Comparison of ENCODE assay signal across 12 cellular contexts in genomic region chr14:100018054-100018453, GRCh38.
"Had no signal": no experiment of that assay in that cellular context is flagged by ENCODE, and none has a peak within 500 bp of the region (broad histone marks: within the 10 kb centered on the region; RNA-seq: fewer than 3 reads in every experiment).

No MANE protein-coding gene starts in this region.

- H3K27me3 ChIP-seq: uterus had no signal

- H3K27me3 Mint-ChIP-seq: activated naive CD4-positive, alpha-beta T cell treated with anti-CD3 and anti-CD28 coated beads, Interleukin-2, amount 10 ng/mL, durations not matched to agents 7 days and 5 days; activated T-helper 17 cell treated with anti-CD3 and anti-CD28 coated beads, Interleukin-2, amount 50 U/mL, for 72 hours; dendritic cell treated with granulocyte-macrophage colony-stimulating factor and Interleukin-4, amounts not matched to agents 40 ng/mL and 50 ng/mL, for 4 days had no signal

- H3K4me3 ChIP-seq: skin epidermis, uterus had no signal

- H3K4me1 Mint-ChIP-seq: activated naive CD4-positive, alpha-beta T cell treated with anti-CD3 and anti-CD28 coated beads, Interleukin-2, amount 10 ng/mL, durations not matched to agents 7 days and 5 days had no signal

- H3K4me3 Mint-ChIP-seq: activated naive CD4-positive, alpha-beta T cell treated with anti-CD3 and anti-CD28 coated beads, Interleukin-2, amount 10 ng/mL, durations not matched to agents 7 days and 5 days; activated T-helper 17 cell treated with anti-CD3 and anti-CD28 coated beads, Interleukin-2, amount 50 U/mL, for 72 hours; dendritic cell treated with granulocyte-macrophage colony-stimulating factor and Interleukin-4, amounts not matched to agents 40 ng/mL and 50 ng/mL, for 4 days; natural killer cell; T-helper 1 cell treated with Interleukin-12 subunit alpha and Interleukin-12 subunit beta and Interleukin-4 antibody, amounts not matched to agents 30 μg/mL and 1 μg/mL, for 36 hours had no signal

- H3K9me3 ChIP-seq: uterus had no signal

- H3K36me3 Mint-ChIP-seq: activated naive CD4-positive, alpha-beta T cell treated with anti-CD3 and anti-CD28 coated beads, Interleukin-2, amount 10 ng/mL, durations not matched to agents 7 days and 5 days; natural killer cell had no signal

- H3K9me3 Mint-ChIP-seq: activated naive CD4-positive, alpha-beta T cell treated with anti-CD3 and anti-CD28 coated beads, Interleukin-2, amount 10 ng/mL, durations not matched to agents 7 days and 5 days; activated T-helper 17 cell treated with anti-CD3 and anti-CD28 coated beads, Interleukin-2, amount 50 U/mL, for 72 hours; dendritic cell treated with granulocyte-macrophage colony-stimulating factor and Interleukin-4, amounts not matched to agents 40 ng/mL and 50 ng/mL, for 4 days; natural killer cell; T-helper 1 cell treated with Interleukin-12 subunit alpha and Interleukin-12 subunit beta and Interleukin-4 antibody, amounts not matched to agents 30 μg/mL and 1 μg/mL, for 36 hours had no signal

- H3K27ac Mint-ChIP-seq: activated naive CD4-positive, alpha-beta T cell treated with anti-CD3 and anti-CD28 coated beads, Interleukin-2, amount 10 ng/mL, durations not matched to agents 7 days and 5 days; activated T-helper 17 cell treated with anti-CD3 and anti-CD28 coated beads, Interleukin-2, amount 50 U/mL, for 72 hours; dendritic cell treated with granulocyte-macrophage colony-stimulating factor and Interleukin-4, amounts not matched to agents 40 ng/mL and 50 ng/mL, for 4 days; natural killer cell; T-helper 1 cell treated with Interleukin-12 subunit alpha and Interleukin-12 subunit beta and Interleukin-4 antibody, amounts not matched to agents 30 μg/mL and 1 μg/mL, for 36 hours had no signal

- ATAC-seq: activated T-helper 17 cell treated with anti-CD3 and anti-CD28 coated beads, Interleukin-2, amount 50 U/mL, for 72 hours; left cardiac atrium; natural killer cell had no signal

- DNase-seq: activated CD4-positive, alpha-beta T cell treated with anti-CD3 and anti-CD28 coated beads for 48 hours; activated CD8-positive, alpha-beta memory T cell treated with anti-CD3 and anti-CD28 coated beads for 24 hours; activated naive CD4-positive, alpha-beta T cell treated with anti-CD3 and anti-CD28 coated beads, Interleukin-2, amount 10 ng/mL, durations not matched to agents 7 days and 5 days; central memory CD4-positive, alpha-beta T cell; erythroblast; left cardiac atrium; natural killer cell; uterus had no signal

- H3K36me3 ChIP-seq: uterus had no signal
